12 cellular contexts compared by ENCODE assay signal in the genomic region with DNA sequence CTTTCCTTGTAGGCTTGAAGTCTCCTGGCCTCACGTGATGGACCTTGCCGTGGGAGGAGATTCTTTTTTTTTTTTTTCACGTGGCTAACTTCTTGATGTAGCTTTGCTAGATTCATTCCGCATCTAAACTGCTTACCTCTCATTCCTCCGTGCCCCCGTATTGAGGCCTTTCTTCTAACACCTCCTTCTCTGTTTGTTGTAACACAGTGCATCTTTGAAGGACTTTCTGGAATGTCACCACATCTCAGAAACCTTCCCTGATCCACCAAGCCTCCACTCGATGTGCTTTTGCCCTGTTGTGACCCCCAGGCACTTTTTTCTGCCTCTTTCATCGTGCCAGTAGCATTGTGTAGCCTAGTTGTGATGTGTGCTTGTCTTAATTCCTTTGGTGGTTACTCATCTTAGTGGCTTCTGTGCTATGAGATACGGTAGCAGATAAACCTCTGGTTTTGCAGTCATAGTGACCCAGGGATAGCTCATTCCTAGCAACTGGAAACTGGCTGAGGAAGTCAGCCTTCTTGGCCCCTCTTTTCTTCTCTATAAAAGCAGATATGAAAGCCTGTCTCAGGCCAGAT. TPM values are rescaled to one million over a fixed set of nuclear protein-coding genes. Genes with fewer than 3 reads are reported as not detected.
A peak's percentile ranks its signal among the peaks of the same experiment; 100 is the strongest.
DNase-seq lines count a peak whose midpoint lies in the region; TF ChIP-seq lines count a peak whose summit lies in the region.
"Had no signal": no experiment of that assay in that cellular context is flagged by ENCODE, and none has a peak within 500 bp of the region (broad histone marks: within the 10 kb centered on the region; RNA-seq: fewer than 3 reads in every experiment).

No MANE protein-coding gene starts in this region.

- POLR2A ChIA-PET in HEK293 (lab: Yijun Ruan, JAX), result no interaction called here

- H3K9me3 ChIP-seq in HEK293 (ENCODE audit: control insufficient read depth, insufficient read depth, low read depth, low read length) (no peaks in the 10 kb centered on the region), prostate gland (no peaks in the 10 kb centered on the region)
- H3K9me3 ChIP-seq: heart right ventricle, ovary had no signal

- H3K4me3 ChIP-seq in HEK293 (ENCODE audit: low read depth, low read length) (no peak overlapping the region), astrocyte of the spinal cord (ENCODE audit: low read depth, low read length) (no peak overlapping the region), prostate gland (no peak overlapping the region)
- H3K4me3 ChIP-seq: BLaER1, heart right ventricle, ovary had no signal

- in situ Hi-C loops in astrocyte of the spinal cord (cut with HindIII; ENCODE audit: low sequenced_read_pairs), result no loop called here

- CTCF ChIA-PET in HEK293 (lab: Yijun Ruan, JAX), result no interaction called here

- 81% methylated on average over 9 of the region's 9 CpGs for WGBS in prostate gland

- H3K36me3 ChIP-seq in HEK293 (ENCODE audit: control insufficient read depth in 2 of 2, insufficient read depth in 1 of 2, low read length in 2 of 2) (no peaks in the 10 kb centered on the region), prostate gland (no peaks in the 10 kb centered on the region)
- H3K36me3 ChIP-seq: BLaER1, heart right ventricle, ovary had no signal

- intact Hi-C loops in prostate gland (cut with DNase I), result no loop called here

- DNase-seq in A172 (ENCODE audit: low spot score) (peak; percentile 88), astrocyte of the spinal cord (ENCODE audit: low read depth, low spot score) (peak; percentile 73), islet precursor cell (peak; percentile 98), NCI-H1417 (lab: John Stamatoyannopoulos, UW) (no peak), prostate gland (ENCODE audit: low spot score) (no peak), NCI-H1436 (lab: John Stamatoyannopoulos, UW) (no peak)
- DNase-seq in activated CD4-positive, alpha-beta T cell treated with anti-CD3 and anti-CD28 coated beads, Interleukin-2, amount 50 U/mL, for 4 hours, result no peak
- DNase-seq: heart right ventricle, NCI-H1694 treated with DMSO at 0.1 percent for 48 hours, ovary had no signal

- TF ChIP-seq CTCF in HEK293 (tag by site-specific recombination; IDR thresholded peaks at IDR 0.05) (no peak), astrocyte of the spinal cord (IDR thresholded peaks at IDR 0.05; ENCODE audit: low read depth, low read length) (no peak), prostate gland (IDR thresholded peaks at IDR 0.05) (no peak)

- TF ChIP-seq POLR2A in prostate gland (IDR thresholded peaks at IDR 0.05), result no peak

- H3K27ac ChIP-seq in HEK293 (ENCODE audit: extremely low read depth, low read depth, low read length), result no peak overlapping the region
- H3K27ac ChIP-seq in prostate gland, result no peak overlapping the region
- H3K27ac ChIP-seq: BLaER1, heart right ventricle, ovary had no signal

- H3K27me3 ChIP-seq in prostate gland (replicated peaks; ENCODE audit: insufficient read depth), result peaks cover 3% of the 10 kb centered on the region
- H3K27me3 ChIP-seq: BLaER1, ovary had no signal

- H3K4me1 ChIP-seq in HEK293 (ENCODE audit: control insufficient read depth, insufficient read depth, low read length) (no peaks in the 10 kb centered on the region), prostate gland (replicated peaks) (no peaks in the 10 kb centered on the region)
- H3K4me1 ChIP-seq: BLaER1 had no signal

TF ChIP-seq in HEK293, 187 proteins besides CTCF, POLR2A, EP300 and RAD21:
- TF ChIP-seq ZFHX2 (tag by site-specific recombination; conservative IDR thresholded peaks at IDR 0.05) (peak; percentile 29; the same call in 1 of the 2 replicates), ZBTB48 (tag by site-specific recombination; IDR thresholded peaks at IDR 0.05) (no peak), OSR2 (tag by site-specific recombination; IDR thresholded peaks at IDR 0.05) (peak; percentile 31; the same call in 1 of the 2 replicates)

RNA-seq across cellular contexts. Expression of a gene that starts 1.6 kb away (rescaled TPM):
- 0.03 and 0.17 TPM in 2 replicates for total RNA-seq in A172 (2014; rRNA removed; shearing (Covaris generic))
- total RNA-seq in prostate gland, result 10 to 100 TPM in 1 of 2 donors, under 1 TPM in 1; 0.27 to 11.0 TPM

Comparison
In these comparisons a context has a peak if more than half of its experiments do, and no peak if none do; other contexts are left out.
1. DNase-seq: peak in A172 (single experiment), astrocyte of the spinal cord (single experiment) and islet precursor cell (single experiment); none in NCI-H1417 (0 of 3), prostate gland (single experiment), NCI-H1436 (single experiment) and activated CD4-positive, alpha-beta T cell treated with anti-CD3 and anti-CD28 coated beads, Interleukin-2, amount 50 U/mL, for 4 hours (0 of 2).